In the genomic region with DNA sequence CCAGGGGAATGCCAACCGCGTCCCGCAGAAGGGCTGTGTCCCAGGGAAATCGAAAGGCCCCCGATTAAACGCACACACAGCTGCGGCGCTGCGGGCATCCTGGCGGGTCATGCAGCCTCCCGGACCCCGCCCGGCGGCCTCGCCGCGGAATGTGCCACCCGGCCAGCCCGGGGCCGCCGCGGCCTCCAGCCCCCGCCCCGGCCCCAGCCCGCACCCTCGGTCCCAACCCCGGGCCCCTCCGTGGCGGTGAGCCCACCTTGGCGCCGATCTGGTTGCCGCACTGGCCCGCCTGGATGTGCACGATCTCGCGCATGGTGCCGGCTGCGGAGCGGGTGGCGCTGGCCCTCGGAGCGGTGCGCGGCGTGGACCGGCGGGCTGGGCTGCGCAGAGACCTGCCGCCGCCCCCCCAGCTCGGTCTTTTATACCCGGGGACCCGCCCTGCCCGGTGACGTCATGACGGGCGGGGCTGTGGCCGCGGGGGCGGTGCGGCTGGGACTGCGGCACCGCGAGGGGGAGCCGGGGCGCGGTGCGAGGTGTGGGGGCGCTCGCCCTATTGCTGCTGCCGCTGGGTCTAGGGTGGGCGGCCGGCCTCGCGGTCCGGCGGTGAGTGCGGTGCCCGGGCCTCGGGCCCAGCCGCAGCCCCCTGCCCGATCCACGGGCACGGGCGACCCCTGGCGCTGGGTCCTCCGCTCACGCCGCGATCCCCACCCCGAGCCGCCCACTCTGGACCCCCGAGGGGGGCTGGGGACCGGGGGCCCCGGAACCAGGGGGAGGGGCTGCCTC, we compare ENCODE assay signal across 8 cellular contexts. TPM values are rescaled to one million over a fixed set of nuclear protein-coding genes. Genes with fewer than 3 reads are reported as not detected.
A peak's percentile ranks its signal among the peaks of the same experiment; 100 is the strongest.
DNase-seq lines count a peak whose midpoint lies in the region; ATAC-seq and TF ChIP-seq lines count a peak whose summit lies in the region.

A gene (minus strand): TSS at position 394 of the 783 bp plus-strand sequence. CDS start 81 bp downstream, at position 313.

- TF ChIP-seq CTCF in OCI-LY3 (IDR thresholded peaks at IDR 0.05; ENCODE audit: low read depth, low read length) (peak; percentile 32), esophagus muscularis mucosa (IDR thresholded peaks at IDR 0.05) (peak; percentile 45 to 66 (median 55))

- TF ChIP-seq POLR2A in GM19193 (IDR thresholded peaks at IDR 0.05; ENCODE audit: extremely low read depth, insufficient read depth, insufficient read length) = peak; percentile 87
- peak; percentile 89 for TF ChIP-seq POLR2A in esophagus muscularis mucosa (IDR thresholded peaks at IDR 0.05; ENCODE audit: low read depth)

- peaks cover 27% of the 10 kb centered on the region for H3K4me1 Mint-ChIP-seq in activated T-cell treated with anti-CD3 and anti-CD28 coated beads, Interleukin-2, amount 50 U/mL, for 4 hours (ENCODE audit: low read depth)

- 0 out of 2 replicates have a peak, but pooled peaks cover 5% of the 10 kb centered on the region for H3K27me3 ChIP-seq in OCI-LY3 (ENCODE audit: low read depth, low read length)
- no peaks in the 10 kb centered on the region for H3K27me3 ChIP-seq in esophagus muscularis mucosa

- no peak for TF ChIP-seq EP300 in esophagus muscularis mucosa (IDR thresholded peaks at IDR 0.05)

- peak within 1 kb of the TSS; percentile 95 for H3K4me2 ChIP-seq in OCI-LY3 (ENCODE audit: low read length)

- no peaks in the 10 kb centered on the region for H3K79me2 ChIP-seq in OCI-LY3 (ENCODE audit: low read length)

- no peaks in the 10 kb centered on the region for H4K20me1 ChIP-seq in OCI-LY3 (ENCODE audit: insufficient read depth, low read length)

- H3K27ac ChIP-seq in OCI-LY3 (ENCODE audit: low read length) (no peak within 1 kb of the TSS), esophagus muscularis mucosa (replicated peaks in 1 of 4) (peak within 1 kb of the TSS; percentile 99 to 100 (median 100))

- intact Hi-C loops in esophagus muscularis mucosa (cut with DNase I) = loop anchor here (2.0 kb wide), 1 partner anchor 93 kb away; no protein-coding TSS in a partner anchor

- H3K27me3 Mint-ChIP-seq in activated T-cell treated with anti-CD3 and anti-CD28 coated beads, Interleukin-2, amount 50 U/mL, for 4 hours (ENCODE audit: low read depth) = peaks cover 7% of the 10 kb centered on the region

- H3K9me3 ChIP-seq in OCI-LY3 (ENCODE audit: insufficient read depth, low read length) = no peaks in the 10 kb centered on the region
- H3K9me3 ChIP-seq in esophagus muscularis mucosa = no peaks in the 10 kb centered on the region

- peak; percentile 83 for ATAC-seq in HG03432 (IDR thresholded peaks at IDR 0.05; ENCODE audit: unreplicated experiment)
- peak; percentile 80 for ATAC-seq in activated T-cell treated with anti-CD3 and anti-CD28 coated beads, Interleukin-2, amount 50 U/mL, for 4 hours

- under 1% methylated on average over 40 of the region's 95 CpGs for WGBS in esophagus muscularis mucosa

- peak; percentile 10 to 85 (median 74) for DNase-seq in C1 segment of cervical spinal cord (lab: John Stamatoyannopoulos, UW)
- DNase-seq in activated T-cell treated with anti-CD3 and anti-CD28 coated beads, Interleukin-2, amount 50 U/mL, for 4 hours = peak; percentile 89
- no peak for DNase-seq in esophagus muscularis mucosa (ENCODE audit: extremely low spot score)
- DNase-seq in myocyte (ENCODE audit: low read depth) = peak; percentile 85
- DNase-seq in stimulated activated CD8-positive, alpha-beta memory T cell treated with anti-CD3 and anti-CD28 coated beads, Interleukin-7, amount 100 ng/mL, for 48 hours (ENCODE audit: extremely low read depth in 1 of 2, low read depth in 1 of 2) = peak; percentile 58 to 64

- no peaks in the 10 kb centered on the region for H3K9me3 Mint-ChIP-seq in activated T-cell treated with anti-CD3 and anti-CD28 coated beads, Interleukin-2, amount 50 U/mL, for 4 hours

- peak within 1 kb of the TSS; percentile 85 for H3K4me3 Mint-ChIP-seq in activated T-cell treated with anti-CD3 and anti-CD28 coated beads, Interleukin-2, amount 50 U/mL, for 4 hours

- H3K36me3 Mint-ChIP-seq in activated T-cell treated with anti-CD3 and anti-CD28 coated beads, Interleukin-2, amount 50 U/mL, for 4 hours (ENCODE audit: insufficient read depth) = peaks cover 6% of the 10 kb centered on the region

- H3K9ac ChIP-seq in OCI-LY3 (ENCODE audit: low read length) = peak within 1 kb of the TSS; percentile 87

- H3K4me3 ChIP-seq in OCI-LY3 (ENCODE audit: low read length) (peak within 1 kb of the TSS; percentile 96), esophagus muscularis mucosa (peak within 1 kb of the TSS; percentile 88 to 99 (median 96))

- H3K36me3 ChIP-seq in OCI-LY3 (replicated peaks; ENCODE audit: low read depth, low read length) (no peaks in the 10 kb centered on the region), esophagus muscularis mucosa (peaks cover 13 to 25% (median 18%) of the 10 kb centered on the region in 4 donors)

- H2AFZ ChIP-seq in OCI-LY3 (ENCODE audit: low read depth, low read length) = peak within 1 kb of the TSS; percentile 81

- H3K4me1 ChIP-seq in OCI-LY3 (ENCODE audit: low read length) (0 out of 2 replicates have a peak, but pooled peaks cover 3% of the 10 kb centered on the region), esophagus muscularis mucosa (peaks cover 0 to 55% (median 49%) of the 10 kb centered on the region in 4 donors)

RNA-seq across cellular contexts. Expression of the gene that starts here (rescaled TPM):
- 1 to 10 TPM; 5.4 to 7.7 (median 7.1) TPM for total RNA-seq in activated T-cell treated with anti-CD3 and anti-CD28 coated beads, Interleukin-2, amount 50 U/mL, for 4 hours
- total RNA-seq in esophagus muscularis mucosa (100 to 1,000 TPM in 3 of 4 donors, 10 to 100 TPM in 1; 90.1 to 181 (median 146) TPM), myocyte (328 and 370 TPM in 2 replicates)
- 322 TPM for polyA plus RNA-seq in myocyte (2012)

Comparison
In these comparisons a context has a peak if more than half of its experiments do, and no peak if none do; other contexts are left out.
1. RNA of the gene that starts here (total RNA-seq): 328 to 370 TPM in myocyte and 90.1 to 181 TPM in esophagus muscularis mucosa; 5.4 to 7.7 TPM in activated T-cell treated with anti-CD3 and anti-CD28 coated beads, Interleukin-2, amount 50 U/mL, for 4 hours; every median in the first group is over 10 times any median in the second.